In genomic region chr6:151478670-151479069, GRCh38 we compare ENCODE assay signal across 33 cellular contexts. TPM values are rescaled to one million over a fixed set of nuclear protein-coding genes. Genes with fewer than 3 reads are reported as not detected.
"Had no signal": no experiment of that assay in that cellular context is flagged by ENCODE, and none has a peak within 500 bp of the region (broad histone marks: within the 10 kb centered on the region; RNA-seq: fewer than 3 reads in every experiment).

No MANE protein-coding gene starts in this region.

- H3K27me3 ChIP-seq: dorsolateral prefrontal cortex, heart right ventricle, right atrium auricular region, suprapubic skin, transverse colon, upper lobe of right lung, uterus had no signal

- ATAC-seq: esophagus mucosa; heart right ventricle; left colon; lower lobe of right lung; naive thymus-derived CD8-positive, alpha-beta T cell; sciatic nerve; stimulated activated naive CD8-positive, alpha-beta T cell treated with anti-CD3 and anti-CD28 coated beads, Interleukin-15, amount 100 ng/mL, for 72 hours; upper lobe of right lung had no signal

- DNase-seq: dorsolateral prefrontal cortex; effector CD4-positive, alpha-beta T cell; endodermal cell; foreskin melanocyte; glutamatergic neuron; heart right ventricle; hippocampal formation; immature natural killer cell; islet precursor cell; kidney glomerular epithelial cell; left colon; left ventricle myocardium inferior; lower lobe of right lung; naive thymus-derived CD8-positive, alpha-beta T cell; nephron progenitor cell; nucleus accumbens; stimulated activated CD4-positive, alpha-beta T cell treated with anti-CD3 and anti-CD28 coated beads, Interleukin-12 subunit alpha, Interleukin-12 subunit beta, amount 100 ng/mL, for 4 hours; stimulated activated CD4-positive, alpha-beta T cell treated with anti-CD3 and anti-CD28 coated beads, Interleukin-1b, Interleukin-23, amount 100 ng/mL, for 48 hours; stimulated activated CD4-positive, alpha-beta T cell treated with anti-CD3 and anti-CD28 coated beads, Interleukin-4, amount 100 ng/mL, for 1 hour; stimulated activated CD8-positive, alpha-beta memory T cell treated with anti-CD3 and anti-CD28 coated beads, Interleukin-4, amount 100 ng/mL, for 48 hours; stimulated activated naive CD4-positive, alpha-beta T cell; stimulated activated naive CD8-positive, alpha-beta T cell treated with anti-CD3 and anti-CD28 coated beads, Interleukin-15, amount 100 ng/mL, for 72 hours; transverse colon; upper lobe of right lung; uterus had no signal

- H3K36me3 ChIP-seq: heart right ventricle, left ventricle myocardium inferior, lower lobe of right lung, prostate gland, right atrium auricular region, suprapubic skin, transverse colon, upper lobe of right lung, uterus had no signal

- H3K9me3 ChIP-seq: heart right ventricle, left ventricle myocardium inferior, lower lobe of right lung, prostate gland, right atrium auricular region, suprapubic skin, transverse colon, upper lobe of right lung, uterus had no signal

- H3K4me2 ChIP-seq: smooth muscle cell had no signal

- H3K4me1 ChIP-seq: lower lobe of right lung, prostate gland, right atrium auricular region, upper lobe of right lung, uterus had no signal

- H3K27ac ChIP-seq: dorsolateral prefrontal cortex, epithelial cell of prostate, heart right ventricle, left ventricle myocardium inferior, lower lobe of right lung, prostate gland, right atrium auricular region, suprapubic skin, transverse colon, upper lobe of right lung, uterus had no signal

- H3K4me3 ChIP-seq: dorsolateral prefrontal cortex, heart right ventricle, left ventricle myocardium inferior, lower lobe of right lung, prostate gland, right atrium auricular region, smooth muscle cell, suprapubic skin, transverse colon, upper lobe of right lung, uterus had no signal

RNA-seq across cellular contexts. Expression of gene CCDC170, which starts 15.1 kb away (rescaled TPM):
- total RNA-seq: myocyte; naive thymus-derived CD8-positive, alpha-beta T cell had no signal
